8 cellular contexts compared by ENCODE assay signal in genomic region chr9:74770508-74771261, GRCh38.
A peak's percentile ranks its signal among the peaks of the same experiment; 100 is the strongest.
DNase-seq lines count a peak whose midpoint lies in the region; ATAC-seq and TF ChIP-seq lines count a peak whose summit lies in the region.

No MANE protein-coding gene starts in this region.

- DNase-seq in AG09309 (ENCODE audit: low read depth) (no peak), T-helper 2 cell (peak; percentile 2 to 38 (median 16)), nephron progenitor cell (peak; percentile 50), T1000 (lab: John Stamatoyannopoulos, UW) (no peak), NCI-H1417 (lab: John Stamatoyannopoulos, UW) (no peak)
- DNase-seq in central memory CD4-positive, alpha-beta T cell = peak; percentile 17

- ATAC-seq in GM18909 (IDR thresholded peaks at IDR 0.05; ENCODE audit: poor library complexity, unreplicated experiment) = peak; percentile 77
- peak; percentile 64 for ATAC-seq in HG03432 (IDR thresholded peaks at IDR 0.05; ENCODE audit: unreplicated experiment)

- TF ChIP-seq CTCF in AG09309 (IDR thresholded peaks at IDR 0.05; ENCODE audit: control insufficient read depth, insufficient read depth, low read depth, low read length, missing control alignments) (peak; percentile 75), nephron progenitor cell (IDR thresholded peaks at IDR 0.05) (peak; percentile 58)

- H3K4me1 Mint-ChIP-seq in nephron progenitor cell = no peaks in the 10 kb centered on the region

- H3K4me3 ChIP-seq in AG09309 (ENCODE audit: control insufficient read depth, low read depth, low read length) = no peak overlapping the region

- H3K27me3 Mint-ChIP-seq in nephron progenitor cell (ENCODE audit: low read depth, poor library complexity) = peaks cover 18% of the 10 kb centered on the region

- H3K4me3 Mint-ChIP-seq in nephron progenitor cell = no peak overlapping the region

- no peaks in the 10 kb centered on the region for H3K9me3 Mint-ChIP-seq in nephron progenitor cell

- no peak overlapping the region for H3K27ac Mint-ChIP-seq in nephron progenitor cell

- no peaks in the 10 kb centered on the region for H3K36me3 Mint-ChIP-seq in nephron progenitor cell (ENCODE audit: low read depth)

Comparison
In these comparisons a context has a peak if more than half of its experiments do, and no peak if none do; other contexts are left out.
1. DNase-seq: peak in T-helper 2 cell (5 of 5), central memory CD4-positive, alpha-beta T cell (single experiment) and nephron progenitor cell (single experiment); none in AG09309 (single experiment), T1000 (single experiment) and NCI-H1417 (0 of 3).